1 cellular context compared by ENCODE assay signal in genomic region chr7:106009511-106010226, GRCh38.
TF ChIP-seq lines count a peak whose summit lies in the region.

No MANE protein-coding gene starts in this region.

TF ChIP-seq in GM12878, 131 proteins besides CTCF, POLR2A, EP300 and RAD21 (continued from another document and continues in another):
- TF ChIP-seq MYB (IDR thresholded peaks at IDR 0.05; ENCODE audit: borderline replicate concordance, low read depth, low read length) (no peak), NR2C1 (IDR thresholded peaks at IDR 0.05) (no peak), CREB1 (IDR thresholded peaks at IDR 0.05; ENCODE audit: low read depth) (no peak), ATF2 (IDR thresholded peaks at IDR 0.05; ENCODE audit: low read length) (no peak), NFXL1 (IDR thresholded peaks at IDR 0.05; ENCODE audit: borderline replicate concordance) (peak; percentile 99), RELB (IDR thresholded peaks at IDR 0.05; ENCODE audit: low read depth) (no peak), ETV6 (conservative IDR thresholded peaks at IDR 0.05 in 1 of 2, IDR thresholded peaks at IDR 0.05 in 1 of 2; ENCODE audit: borderline replicate concordance in 1 of 2, low read depth in 1 of 2) (no peak), RUNX3 (IDR thresholded peaks at IDR 0.05; ENCODE audit: low read length) (no peak), ZNF687 (IDR thresholded peaks at IDR 0.05) (no peak), SIX5 (IDR thresholded peaks at IDR 0.05; ENCODE audit: low read depth, low read length, severe bottlenecking) (no peak), YY1 (IDR thresholded peaks at IDR 0.05; ENCODE audit: low read depth, low read length) (0 out of 2 replicates have a peak, but pooled peaks have one; percentile 42), RAD51 (IDR thresholded peaks at IDR 0.05) (peak; percentile 19; the same call in 1 of the 2 replicates), NBN (IDR thresholded peaks at IDR 0.05) (no peak), ZSCAN29 (IDR thresholded peaks at IDR 0.05) (no peak), IRF4 (IDR thresholded peaks at IDR 0.05; ENCODE audit: low read depth, low read length) (no peak), PKNOX1 (IDR thresholded peaks at IDR 0.05) (0 out of 2 replicates have a peak, but pooled peaks have one; percentile 15), NR2F1 (conservative IDR thresholded peaks at IDR 0.05) (no peak), POU2F2 (IDR thresholded peaks at IDR 0.05; ENCODE audit: borderline replicate concordance, low read depth, low read length) (no peak; the same call in 2 of the 3 replicates), ASH2L (IDR thresholded peaks at IDR 0.05; ENCODE audit: borderline replicate concordance, low read depth) (no peak), SMAD1 (IDR thresholded peaks at IDR 0.05; ENCODE audit: low read depth, partially characterized antibody) (no peak), ZNF622 (IDR thresholded peaks at IDR 0.05) (no peak), SMARCA5 (IDR thresholded peaks at IDR 0.05) (peak; percentile 86), MTA3 (IDR thresholded peaks at IDR 0.05; ENCODE audit: borderline replicate concordance, low read length) (no peak), CEBPZ (IDR thresholded peaks at IDR 0.05; ENCODE audit: low read depth, low read length) (no peak), SMAD5 (IDR thresholded peaks at IDR 0.05; ENCODE audit: low read depth) (no peak), ATF3 (IDR thresholded peaks at IDR 0.05; ENCODE audit: borderline replicate concordance, extremely low read depth, low read depth, low read length) (no peak), ZBTB40 (IDR thresholded peaks at IDR 0.05; ENCODE audit: borderline replicate concordance) (no peak), PAX8 (IDR thresholded peaks at IDR 0.05) (no peak), E2F8 (IDR thresholded peaks at IDR 0.05; ENCODE audit: low read depth, partially characterized antibody) (no peak), PBX3 (IDR thresholded peaks at IDR 0.05; ENCODE audit: insufficient replicate concordance, low read depth, low read length) (no peak), HDGF (IDR thresholded peaks at IDR 0.05) (no peak), ZNF274 (IDR thresholded peaks at IDR 0.05; ENCODE audit: insufficient read depth, insufficient read length) (no peak), SMC3 (IDR thresholded peaks at IDR 0.05; ENCODE audit: borderline replicate concordance, low read length) (peak; percentile 89), TCF3 (IDR thresholded peaks at IDR 0.05; ENCODE audit: borderline replicate concordance, insufficient read depth, low read depth, low read length) (0 out of 2 replicates have a peak, but pooled peaks have one; percentile 32), HDAC2 (IDR thresholded peaks at IDR 0.05) (no peak), STAT1 (conservative IDR thresholded peaks at IDR 0.05) (0 out of 2 replicates have a peak, but pooled peaks have one; percentile 53)
